In the genomic region with DNA sequence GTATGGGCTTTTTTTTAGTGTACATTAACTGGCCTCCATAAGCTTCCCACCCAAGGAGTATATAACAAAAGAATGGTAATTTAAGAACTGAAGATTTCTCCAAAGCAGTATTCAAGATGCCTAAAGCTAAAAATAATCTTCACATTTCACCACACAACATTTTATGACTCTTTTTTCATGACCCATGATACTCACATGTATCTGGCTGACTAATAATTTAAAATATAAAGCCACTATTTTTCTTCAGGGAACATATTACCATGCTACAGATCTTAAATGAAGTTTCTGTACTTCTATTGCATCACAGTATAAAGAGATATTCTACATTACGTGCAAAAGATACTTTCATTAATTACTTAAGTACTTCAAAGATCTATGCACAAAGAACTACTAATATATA, we compare ENCODE assay signal across 3 cellular contexts. TPM values are rescaled to one million over a fixed set of nuclear protein-coding genes. Genes with fewer than 3 reads are reported as not detected.
"Had no signal": no experiment of that assay in that cellular context is flagged by ENCODE, and none has a peak within 500 bp of the region (broad histone marks: within the 10 kb centered on the region; RNA-seq: fewer than 3 reads in every experiment).

No MANE protein-coding gene starts in this region.

RNA-seq across cellular contexts. Expression of gene CTSV, which starts 39.2 kb away (rescaled TPM):
- total RNA-seq: activated B cell treated with CpG ODN at 0.5 μM for 24 hours, aorta, T-helper 17 cell had no signal
